17 cellular contexts compared by ENCODE assay signal in the genomic region with DNA sequence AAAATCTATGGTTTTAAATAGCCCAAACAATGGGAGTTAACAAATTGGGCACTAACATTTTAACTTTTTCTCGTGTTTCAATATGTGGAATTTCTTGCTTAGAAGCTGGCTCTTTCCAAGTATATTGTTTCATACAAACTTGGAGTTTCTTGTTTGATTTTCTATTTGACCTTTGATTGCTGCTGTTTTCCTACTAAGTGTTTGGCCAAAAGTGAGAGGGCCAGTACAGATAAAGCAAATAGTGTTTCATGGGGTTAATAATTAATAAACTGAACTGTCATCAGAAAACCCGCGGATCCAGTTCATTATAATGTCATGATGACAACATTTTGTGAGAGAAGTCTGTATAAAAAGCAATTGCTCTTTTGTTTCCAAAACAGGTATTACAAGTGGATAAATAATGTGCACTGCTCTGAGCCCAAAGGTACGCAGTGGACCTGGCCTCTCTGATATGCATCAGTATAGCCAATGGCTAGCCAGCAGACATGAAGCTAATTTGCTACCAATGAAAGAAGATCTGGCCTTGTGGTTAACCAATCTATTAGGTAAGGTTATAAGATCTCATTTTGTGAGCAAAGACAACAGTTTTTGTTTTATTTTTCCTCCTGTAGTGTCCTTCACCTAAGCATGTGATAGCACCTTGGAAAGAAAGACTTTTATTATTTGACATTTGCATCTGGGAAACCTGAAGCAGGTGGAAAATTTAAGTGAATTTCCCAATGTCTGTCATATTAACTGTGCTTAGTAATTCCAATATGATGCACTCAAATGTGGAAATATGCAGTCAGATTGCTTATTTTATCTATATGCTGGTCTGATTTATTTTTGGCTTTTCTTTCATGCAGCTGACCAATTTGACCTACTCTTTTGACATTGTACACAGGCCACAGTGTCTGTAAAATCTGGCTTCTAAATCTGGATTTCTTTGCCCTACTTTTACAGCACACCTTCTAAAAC. TPM values are rescaled to one million over a fixed set of nuclear protein-coding genes. Genes with fewer than 3 reads are reported as not detected.
DNase-seq lines count a peak whose midpoint lies in the region; ATAC-seq, FAIRE-seq and TF ChIP-seq lines count a peak whose summit lies in the region.
"Had no signal": no experiment of that assay in that cellular context is flagged by ENCODE, and none has a peak within 500 bp of the region (broad histone marks: within the 10 kb centered on the region; RNA-seq: fewer than 3 reads in every experiment).

No MANE protein-coding gene starts in this region.

- no peaks in the 10 kb centered on the region for H3K4me1 ChIP-seq in muscle layer of duodenum (ENCODE audit: control insufficient read depth in 1 of 2, insufficient read depth in 2 of 2, low read length in 2 of 2)
- H3K4me1 ChIP-seq: breast epithelium, upper lobe of left lung had no signal

- H3K9me3 Mint-ChIP-seq in WTC11 = no peaks in the 10 kb centered on the region

- peak overlapping the region; percentile 34 for H3K27ac ChIP-seq in muscle layer of duodenum (ENCODE audit: low read length)
- H3K27ac ChIP-seq: breast epithelium, GM23248, upper lobe of left lung, WERI-Rb-1 had no signal

- DNase-seq in GM12891 (ENCODE audit: insufficient read length, low spot score) (no peak), WTC11 (ENCODE audit: low spot score) (no peak), lower leg skin (ENCODE audit: low spot score in 2 of 2) (no peak), HuH-7.5 (ENCODE audit: low spot score) (no peak)
- DNase-seq: activated CD8-positive, alpha-beta T cell treated with anti-CD3 and anti-CD28 coated beads, Interleukin-2, amount 10 ng/mL, durations not matched to agents 7 days and 5 days; DMS153; GM23248; MG63; NCI-H2171 treated with DMSO at 0.1 percent for 48 hours; stimulated activated naive CD8-positive, alpha-beta T cell treated with anti-CD3 and anti-CD28 coated beads, Interleukin-15, Interleukin-2, amounts not matched to agents 100 U/mL and 50 U/mL, for 24 hours; upper lobe of left lung; WERI-Rb-1 had no signal

- H3K4me3 ChIP-seq in muscle layer of duodenum (ENCODE audit: low read depth in 1 of 2, low read length in 2 of 2) (no peak overlapping the region), lower leg skin (ENCODE audit: low read depth, poor library complexity, severe bottlenecking) (no peak overlapping the region)
- H3K4me3 ChIP-seq: breast epithelium, GM23248, MG63, upper lobe of left lung had no signal

- peak; percentile 58 for FAIRE-seq in GM12891 (lab: Jason Lieb, UNC)

- TF ChIP-seq CTCF in WTC11 (IDR thresholded peaks at IDR 0.05) = no peak
- TF ChIP-seq CTCF in lower leg skin (IDR thresholded peaks at IDR 0.05) = no peak

- no peaks in the 10 kb centered on the region for H3K27me3 Mint-ChIP-seq in WTC11 (ENCODE audit: low read depth)

- intact Hi-C loops in lower leg skin (cut with DNase I; ENCODE audit: low total_unique reads) = no loop called here

- peak; percentile 27 for ATAC-seq in HG02678 (IDR thresholded peaks at IDR 0.05; ENCODE audit: unreplicated experiment)
- no peak; the same call in 1 of the 2 replicates for ATAC-seq in WTC11
- no peak for ATAC-seq in GM18861 (IDR thresholded peaks at IDR 0.05; ENCODE audit: unreplicated experiment)
- no peak for ATAC-seq in GM18502 (IDR thresholded peaks at IDR 0.05; ENCODE audit: poor library complexity, unreplicated experiment)
- ATAC-seq: activated CD8-positive, alpha-beta T cell treated with anti-CD3 and anti-CD28 coated beads, Interleukin-2, amount 10 ng/mL, durations not matched to agents 7 days and 5 days; stimulated activated naive CD8-positive, alpha-beta T cell treated with anti-CD3 and anti-CD28 coated beads, Interleukin-15, Interleukin-2, amounts not matched to agents 100 U/mL and 50 U/mL, for 24 hours had no signal

- H3K4me3 Mint-ChIP-seq in WTC11 = no peak overlapping the region
- H3K4me3 Mint-ChIP-seq: activated CD8-positive, alpha-beta T cell treated with anti-CD3 and anti-CD28 coated beads, Interleukin-2, amount 10 ng/mL, durations not matched to agents 7 days and 5 days had no signal

- no peaks in the 10 kb centered on the region for H3K36me3 ChIP-seq in muscle layer of duodenum (ENCODE audit: control insufficient read depth in 1 of 2, insufficient read depth in 2 of 2, low read length in 2 of 2)
- H3K36me3 ChIP-seq: breast epithelium, MG63, upper lobe of left lung, WERI-Rb-1 had no signal

- POLR2A ChIA-PET in WTC11 (lab: Charles Lee) = no interaction called here

- no peaks in the 10 kb centered on the region for H3K9me3 ChIP-seq in muscle layer of duodenum (ENCODE audit: control insufficient read depth in 1 of 2, low read length in 2 of 2)
- H3K9me3 ChIP-seq: breast epithelium, MG63, upper lobe of left lung had no signal

- no peaks in the 10 kb centered on the region for H3K4me1 Mint-ChIP-seq in WTC11

- CTCF ChIA-PET in WTC11 (lab: Charles Lee) = no interaction called here

- H3K36me3 Mint-ChIP-seq in WTC11 = no peaks in the 10 kb centered on the region

- WGBS in lower leg skin, 2 donors = 57 to 71% methylated on average over 4 of the region's 4 CpGs

- TF ChIP-seq POLR2A in GM12891 (IDR thresholded peaks at IDR 0.05; ENCODE audit: low read depth, low read length) = no peak
- TF ChIP-seq POLR2A in lower leg skin (IDR thresholded peaks at IDR 0.05) = no peak

- H3K27me3 ChIP-seq in muscle layer of duodenum (ENCODE audit: low read depth, low read length) = no peaks in the 10 kb centered on the region
- H3K27me3 ChIP-seq: breast epithelium, upper lobe of left lung had no signal

- no peak overlapping the region for H3K27ac Mint-ChIP-seq in WTC11
- H3K27ac Mint-ChIP-seq: activated CD8-positive, alpha-beta T cell treated with anti-CD3 and anti-CD28 coated beads, Interleukin-2, amount 10 ng/mL, durations not matched to agents 7 days and 5 days had no signal

TF ChIP-seq in GM12891, 5 proteins besides CTCF, POLR2A, EP300 and RAD21:
- no peak for TF ChIP-seq POU2F2 (IDR thresholded peaks at IDR 0.05; ENCODE audit: low read depth, low read length)
- no peak for TF ChIP-seq TAF1 (IDR thresholded peaks at IDR 0.05; ENCODE audit: low read depth, low read length)
- TF ChIP-seq POLR2AphosphoS5 (IDR thresholded peaks at IDR 0.05; ENCODE audit: low read depth, low read length) = no peak
- no peak for TF ChIP-seq PAX5 (IDR thresholded peaks at IDR 0.05; ENCODE audit: insufficient read depth, low read length, severe bottlenecking)
- TF ChIP-seq SPI1 (IDR thresholded peaks at IDR 0.05; ENCODE audit: low read depth, low read length) = no peak

TF ChIP-seq in WTC11, 78 proteins besides CTCF, POLR2A, EP300 and RAD21:
- peak; percentile 42; the same call in 1 of the 2 replicates for TF ChIP-seq GABPB1 (CRISPR knock-in tag; IDR thresholded peaks at IDR 0.05)
- TF ChIP-seq, protein P1, sequence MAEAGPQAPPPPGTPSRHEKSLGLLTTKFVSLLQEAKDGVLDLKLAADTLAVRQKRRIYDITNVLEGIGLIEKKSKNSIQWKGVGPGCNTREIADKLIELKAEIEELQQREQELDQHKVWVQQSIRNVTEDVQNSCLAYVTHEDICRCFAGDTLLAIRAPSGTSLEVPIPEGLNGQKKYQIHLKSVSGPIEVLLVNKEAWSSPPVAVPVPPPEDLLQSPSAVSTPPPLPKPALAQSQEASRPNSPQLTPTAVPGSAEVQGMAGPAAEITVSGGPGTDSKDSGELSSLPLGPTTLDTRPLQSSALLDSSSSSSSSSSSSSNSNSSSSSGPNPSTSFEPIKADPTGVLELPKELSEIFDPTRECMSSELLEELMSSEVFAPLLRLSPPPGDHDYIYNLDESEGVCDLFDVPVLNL (CRISPR knock-in tag; IDR thresholded peaks at IDR 0.05; ENCODE audit: borderline replicate concordance, low read depth) = no peak
- TF ChIP-seq, protein P2, sequence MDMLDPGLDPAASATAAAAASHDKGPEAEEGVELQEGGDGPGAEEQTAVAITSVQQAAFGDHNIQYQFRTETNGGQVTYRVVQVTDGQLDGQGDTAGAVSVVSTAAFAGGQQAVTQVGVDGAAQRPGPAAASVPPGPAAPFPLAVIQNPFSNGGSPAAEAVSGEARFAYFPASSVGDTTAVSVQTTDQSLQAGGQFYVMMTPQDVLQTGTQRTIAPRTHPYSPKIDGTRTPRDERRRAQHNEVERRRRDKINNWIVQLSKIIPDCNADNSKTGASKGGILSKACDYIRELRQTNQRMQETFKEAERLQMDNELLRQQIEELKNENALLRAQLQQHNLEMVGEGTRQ (CRISPR knock-in tag; IDR thresholded peaks at IDR 0.05) = no peak

RNA-seq across cellular contexts. Expression of a gene that starts 8.3 kb away (rescaled TPM):
- 14.6 TPM for polyA plus RNA-seq in GM12891 (2012; ENCODE audit: low read depth, missing spikeins)
- total RNA-seq in WTC11 (2021) (1.8 to 3.0 TPM (median 2.4 TPM) in 3 replicates), lower leg skin (1 to 10 TPM in 2 of 4 donors, under 1 TPM in 2; 0.54 to 2.1 (median 1.2) TPM)

RNA-seq across cellular contexts. Expression of a gene that starts 49.1 kb away (rescaled TPM):
- 3.7 TPM for polyA plus RNA-seq in GM12891 (2012; ENCODE audit: low read depth, missing spikeins)
- total RNA-seq in WTC11 (2021) = 23.0 to 23.4 TPM (median 23.2 TPM) in 3 replicates
- total RNA-seq in lower leg skin = 10 to 100 TPM in 1 of 4 donors, 1 to 10 TPM in 3; 6.6 to 12.6 (median 8.6) TPM
